22 cellular contexts compared by ENCODE assay signal in the genomic region with DNA sequence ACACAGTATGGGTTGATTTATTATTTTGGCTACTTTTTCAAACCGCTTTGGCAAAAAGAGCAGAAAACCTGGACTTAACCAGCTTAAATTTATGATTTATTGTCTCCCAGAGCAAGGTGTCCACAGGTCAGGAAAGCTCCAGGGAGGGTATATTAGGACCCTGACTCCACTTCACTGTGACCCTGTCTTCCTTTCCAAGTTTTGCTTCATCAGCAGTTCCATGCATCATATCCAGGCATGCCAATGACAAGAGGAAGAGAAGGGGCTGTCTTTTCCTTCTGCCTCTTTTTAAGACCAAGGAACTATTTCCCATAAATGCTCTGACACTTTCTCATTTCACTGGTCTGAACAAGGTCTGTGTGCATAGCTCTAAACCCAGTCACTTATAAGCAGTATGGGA.
DNase-seq lines count a peak whose midpoint lies in the region; ATAC-seq, FAIRE-seq and TF ChIP-seq lines count a peak whose summit lies in the region.
"Had no signal": no experiment of that assay in that cellular context is flagged by ENCODE, and none has a peak within 500 bp of the region (broad histone marks: within the 10 kb centered on the region; RNA-seq: fewer than 3 reads in every experiment).

No MANE protein-coding gene starts in this region.

- H2BK5ac ChIP-seq in IMR-90 (ENCODE audit: low read depth, low read length, poor library complexity, severe bottlenecking) = no peak overlapping the region

- intact Hi-C loops in IMR-90 (cut with micrococcal nuclease) (no loop called here), K562 (cut with micrococcal nuclease) (no loop called here)

- no peak overlapping the region for H4K5ac ChIP-seq in IMR-90 (ENCODE audit: low read depth, low read length)

- CTCF ChIA-PET in A549 (lab: Yijun Ruan, JAX) = no interaction called here
- CTCF ChIA-PET in IMR-90 (lab: Yijun Ruan, JAX) = no interaction called here
- CTCF ChIA-PET in K562 (lab: Yijun Ruan, JAX; ENCODE audit: low intra/inter-chr PET ratio) = no interaction called here

- H4K20me1 ChIP-seq in IMR-90 (ENCODE audit: insufficient read depth, low read length) (no peaks in the 10 kb centered on the region), K562 (replicated peaks; ENCODE audit: control insufficient read depth, insufficient read depth, low read length) (no peaks in the 10 kb centered on the region)
- H4K20me1 ChIP-seq: BLaER1 treated with 17β-estradiol and CSF1 and Interleukin-3, amounts not matched to agents 10 nM and 100 nM had no signal

- no peaks in the 10 kb centered on the region for H3K27me3 Mint-ChIP-seq in HFFc6 (ENCODE audit: insufficient read depth)
- H3K27me3 Mint-ChIP-seq: B cell had no signal

- no peak overlapping the region for H2AK9ac ChIP-seq in IMR-90 (replicated peaks; ENCODE audit: low read depth, low read length, poor library complexity)

- WGBS in A549 (ENCODE audit: missing lambda C conversion rate) = 3% methylated on average over 1 of the region's 1 CpG
- WGBS in IMR-90 (ENCODE audit: extremely low coverage in 2 of 2, insufficient read length in 1 of 2), 2 experiments = no CpG with 5 or more reads among the region's 1 CpG
- 0% methylated on average over 1 of the region's 1 CpG for WGBS in K562 (ENCODE audit: insufficient coverage, low coverage, missing lambda C conversion rate)

- H2BK15ac ChIP-seq in IMR-90 (ENCODE audit: low read depth, low read length) = no peak overlapping the region

- no peaks in the 10 kb centered on the region for H3K4me1 Mint-ChIP-seq in HFFc6 (ENCODE audit: low read depth)
- H3K4me1 Mint-ChIP-seq: B cell had no signal

- no peaks in the 10 kb centered on the region for H3K36me3 Mint-ChIP-seq in HFFc6 (ENCODE audit: low read depth)
- H3K36me3 Mint-ChIP-seq: CD8-positive, alpha-beta T cell had no signal

- ATAC-seq in A549 (no peak), IMR-90 (ENCODE audit: low read depth) (no peak), K562 (no peak), HG03108 (IDR thresholded peaks at IDR 0.05; ENCODE audit: unreplicated experiment) (no peak)
- ATAC-seq: CD8-positive, alpha-beta T cell had no signal

- H4K91ac ChIP-seq in IMR-90 (ENCODE audit: insufficient read depth, low read depth, low read length) = no peak overlapping the region

- H3K14ac ChIP-seq in IMR-90 (replicated peaks; ENCODE audit: low read depth, low read length) = no peak overlapping the region

- H3K9me1 ChIP-seq in IMR-90 (ENCODE audit: insufficient read depth, low read length) = no peaks in the 10 kb centered on the region
- no peaks in the 10 kb centered on the region for H3K9me1 ChIP-seq in K562 (ENCODE audit: control insufficient read depth, insufficient read depth, low read length)

- H3K9ac ChIP-seq in IMR-90 (ENCODE audit: low read depth, low read length) = no peak overlapping the region
- H3K9ac ChIP-seq in K562 (ENCODE audit: insufficient read depth in 1 of 2, low read depth in 2 of 2, low read length in 2 of 2) = no peak overlapping the region
- H3K9ac ChIP-seq: BLaER1 treated with 17β-estradiol and CSF1 and Interleukin-3, amounts not matched to agents 10 nM and 100 nM had no signal

- TF ChIP-seq POLR2A in A549 (IDR thresholded peaks at IDR 0.05; ENCODE audit: low read length) (no peak), IMR-90 (IDR thresholded peaks at IDR 0.05; ENCODE audit: low read depth, low read length) (no peak), K562 (conservative IDR thresholded peaks at IDR 0.05) (no peak)

- no peak overlapping the region for H2BK20ac ChIP-seq in IMR-90 (ENCODE audit: low read depth, low read length)

- H4K8ac ChIP-seq in IMR-90 (ENCODE audit: low read depth in 2 of 2, low read length in 2 of 2) = no peak overlapping the region

- H2BK120ac ChIP-seq in IMR-90 (ENCODE audit: low read depth, low read length) = no peak overlapping the region

- H3K36me3 ChIP-seq in IMR-90 (ENCODE audit: control insufficient read depth, insufficient read depth, low read length) (no peaks in the 10 kb centered on the region), K562 (ENCODE audit: control insufficient read depth, insufficient read depth, low read length) (no peaks in the 10 kb centered on the region)
- H3K36me3 ChIP-seq: BLaER1 treated with 17β-estradiol and CSF1 and Interleukin-3, amounts not matched to agents 10 nM and 100 nM had no signal

- H2AK5ac ChIP-seq in IMR-90 (ENCODE audit: low read depth, low read length) = no peak overlapping the region

- POLR2A ChIA-PET in A549 (lab: Yijun Ruan, JAX) (no interaction called here), IMR-90 (lab: Charles Lee; ENCODE audit: unreplicated experiment) (no interaction called here), K562 (lab: Yijun Ruan, JAX) (no interaction called here)

- TF ChIP-seq CTCF in A549 (IDR thresholded peaks at IDR 0.05) (no peak), IMR-90 (conservative IDR thresholded peaks at IDR 0.05; ENCODE audit: low read depth, low read length) (no peak), K562 (IDR thresholded peaks at IDR 0.05 in 2 of 3, conservative IDR thresholded peaks at IDR 0.05 in 1 of 3; ENCODE audit: insufficient read depth in 2 of 3, low read depth in 1 of 3, low read length in 3 of 3) (no peak), HFFc6 (IDR thresholded peaks at IDR 0.05) (no peak)

- H3K4me1 ChIP-seq in A549 (no peaks in the 10 kb centered on the region), IMR-90 (ENCODE audit: control insufficient read depth, insufficient read depth, low read length) (no peaks in the 10 kb centered on the region), K562 (replicated peaks in 1 of 2; ENCODE audit: control insufficient read depth in 2 of 2, insufficient read depth in 2 of 2, low read length in 2 of 2) (no peaks in the 10 kb centered on the region)
- H3K4me1 ChIP-seq: BLaER1 treated with 17β-estradiol and CSF1 and Interleukin-3, amounts not matched to agents 10 nM and 100 nM; Caco-2 had no signal

- dilution Hi-C loops in IMR-90 (cut with HindIII; ENCODE audit: low sequenced_read_pairs, unreplicated experiment) = no loop called here

- H3K9me3 Mint-ChIP-seq in HFFc6 = peaks cover 34% of the 10 kb centered on the region
- H3K9me3 Mint-ChIP-seq: CD4-positive, alpha-beta T cell; CD8-positive, alpha-beta T cell had no signal

- no peak for DNase-seq in A549 (ENCODE audit: low read depth in 1 of 2, low spot score in 1 of 2)
- DNase-seq in IMR-90 = no peak
- no peak for DNase-seq in K562 (ENCODE audit: extremely low read depth in 1 of 4, low spot score in 3 of 4)
- no peak for DNase-seq in HFFc6
- no peak for DNase-seq in cerebellar nuclear complex (lab: John Stamatoyannopoulos, UW)
- DNase-seq: 8988T; AML-193; Caco-2; Calu3; CD4-positive, alpha-beta T cell; CD8-positive, alpha-beta T cell; DMS79 treated with DMSO at 0.1 percent for 48 hours; GF-D8 had no signal

- no peak for TF ChIP-seq RAD21 in A549 (conservative IDR thresholded peaks at IDR 0.05 in 1 of 2, IDR thresholded peaks at IDR 0.05 in 1 of 2)
- TF ChIP-seq RAD21 in IMR-90 (IDR thresholded peaks at IDR 0.05; ENCODE audit: low read length) = no peak
- no peak for TF ChIP-seq RAD21 in K562 (CRISPR knock-in tag; conservative IDR thresholded peaks at IDR 0.05 in 1 of 2, IDR thresholded peaks at IDR 0.05 in 1 of 2)

- H3K4me3 ChIP-seq in A549 (no peak overlapping the region), IMR-90 (ENCODE audit: insufficient read depth, low read depth, low read length) (no peak overlapping the region), K562 (no peak overlapping the region)
- H3K4me3 ChIP-seq: BLaER1 treated with 17β-estradiol and CSF1 and Interleukin-3, amounts not matched to agents 10 nM and 100 nM had no signal

- H3K9me3 ChIP-seq in A549 (no peaks in the 10 kb centered on the region), IMR-90 (ENCODE audit: control insufficient read depth, insufficient read depth, low read length) (peaks cover 5% of the 10 kb centered on the region), K562 (replicated peaks; ENCODE audit: control insufficient read depth, insufficient read depth, low read depth, low read length) (no peaks in the 10 kb centered on the region)
- H3K9me3 ChIP-seq: BLaER1 treated with 17β-estradiol and CSF1 and Interleukin-3, amounts not matched to agents 10 nM and 100 nM; Caco-2 had no signal

- H3K79me2 ChIP-seq in K562 (ENCODE audit: control insufficient read depth, insufficient read depth, low read length) = no peaks in the 10 kb centered on the region

- no peak overlapping the region for H3K23ac ChIP-seq in IMR-90 (ENCODE audit: low read depth, low read length)

- H3K27me3 ChIP-seq in IMR-90 (ENCODE audit: control insufficient read depth, insufficient read depth, low read length) (no peaks in the 10 kb centered on the region), K562 (ENCODE audit: control insufficient read depth in 2 of 2, insufficient read depth in 2 of 2, low read length in 2 of 2) (no peaks in the 10 kb centered on the region)
- H3K27me3 ChIP-seq: BLaER1 treated with 17β-estradiol and CSF1 and Interleukin-3, amounts not matched to agents 10 nM and 100 nM had no signal

- H3K4me2 ChIP-seq in A549 (no peak overlapping the region), IMR-90 (ENCODE audit: low read depth, low read length) (no peak overlapping the region), K562 (ENCODE audit: insufficient read depth, low read length) (no peak overlapping the region)
- H3K4me2 ChIP-seq: BLaER1 treated with 17β-estradiol and CSF1 and Interleukin-3, amounts not matched to agents 10 nM and 100 nM had no signal

- TF ChIP-seq EP300 in A549 (IDR thresholded peaks at IDR 0.05) (no peak), K562 (IDR thresholded peaks at IDR 0.05; ENCODE audit: low read length) (no peak)

- no peak overlapping the region for H3K4me3 Mint-ChIP-seq in HFFc6
- H3K4me3 Mint-ChIP-seq: B cell; CD4-positive, alpha-beta T cell; CD8-positive, alpha-beta T cell had no signal

- H3K79me1 ChIP-seq in IMR-90 (ENCODE audit: low read depth in 1 of 2, low read length in 2 of 2) = no peaks in the 10 kb centered on the region

- BruUV-seq in IMR-90 (replicated peaks; lab: Mats Ljungman, UMichigan) = no TSS peak
- no TSS peak for BruUV-seq in K562 (replicated peaks; lab: Mats Ljungman, UMichigan)

- no peak overlapping the region for H2AFZ ChIP-seq in IMR-90 (replicated peaks; ENCODE audit: low read length, poor library complexity)
- no peak overlapping the region for H2AFZ ChIP-seq in K562 (ENCODE audit: low read depth, low read length)

- no peak overlapping the region for H3K18ac ChIP-seq in IMR-90 (ENCODE audit: low read depth, low read length)

- in situ Hi-C loops in IMR-90 (cut with MboI; ENCODE audit: low sequenced_read_pairs) = no loop called here
- in situ Hi-C loops in K562 (cut with MboI) = no loop called here

- no peak overlapping the region for H3K56ac ChIP-seq in IMR-90 (ENCODE audit: extremely low read depth, insufficient read depth, low read length)

- H3K27ac Mint-ChIP-seq in HFFc6 = no peak overlapping the region
- H3K27ac Mint-ChIP-seq: B cell; CD4-positive, alpha-beta T cell; CD8-positive, alpha-beta T cell had no signal

- no peak overlapping the region for H3K4ac ChIP-seq in IMR-90 (ENCODE audit: low read depth, low read length)

- no peak for FAIRE-seq in A549 (lab: Jason Lieb, UNC)
- FAIRE-seq in K562 (lab: Jason Lieb, UNC) = no peak
- FAIRE-seq: A204.1, D721Med, G401.6, GM12891, GM19239 had no signal

- H3K27ac ChIP-seq in A549 (no peak overlapping the region), IMR-90 (ENCODE audit: insufficient read depth, low read length) (no peak overlapping the region), K562 (ENCODE audit: extremely low read depth, low read depth, low read length) (no peak overlapping the region)
- H3K27ac ChIP-seq: BLaER1 treated with 17β-estradiol and CSF1 and Interleukin-3, amounts not matched to agents 10 nM and 100 nM; C4-2B had no signal

Comparison
In these comparisons a context has a peak if more than half of its experiments do, and no peak if none do; other contexts are left out.
1. Of the 35 proteins assayed by ChIP-seq in both K562 and A549: peak only in K562: none; only in A549: MAFK; in both: none; in neither: 34.